In the genomic region with DNA sequence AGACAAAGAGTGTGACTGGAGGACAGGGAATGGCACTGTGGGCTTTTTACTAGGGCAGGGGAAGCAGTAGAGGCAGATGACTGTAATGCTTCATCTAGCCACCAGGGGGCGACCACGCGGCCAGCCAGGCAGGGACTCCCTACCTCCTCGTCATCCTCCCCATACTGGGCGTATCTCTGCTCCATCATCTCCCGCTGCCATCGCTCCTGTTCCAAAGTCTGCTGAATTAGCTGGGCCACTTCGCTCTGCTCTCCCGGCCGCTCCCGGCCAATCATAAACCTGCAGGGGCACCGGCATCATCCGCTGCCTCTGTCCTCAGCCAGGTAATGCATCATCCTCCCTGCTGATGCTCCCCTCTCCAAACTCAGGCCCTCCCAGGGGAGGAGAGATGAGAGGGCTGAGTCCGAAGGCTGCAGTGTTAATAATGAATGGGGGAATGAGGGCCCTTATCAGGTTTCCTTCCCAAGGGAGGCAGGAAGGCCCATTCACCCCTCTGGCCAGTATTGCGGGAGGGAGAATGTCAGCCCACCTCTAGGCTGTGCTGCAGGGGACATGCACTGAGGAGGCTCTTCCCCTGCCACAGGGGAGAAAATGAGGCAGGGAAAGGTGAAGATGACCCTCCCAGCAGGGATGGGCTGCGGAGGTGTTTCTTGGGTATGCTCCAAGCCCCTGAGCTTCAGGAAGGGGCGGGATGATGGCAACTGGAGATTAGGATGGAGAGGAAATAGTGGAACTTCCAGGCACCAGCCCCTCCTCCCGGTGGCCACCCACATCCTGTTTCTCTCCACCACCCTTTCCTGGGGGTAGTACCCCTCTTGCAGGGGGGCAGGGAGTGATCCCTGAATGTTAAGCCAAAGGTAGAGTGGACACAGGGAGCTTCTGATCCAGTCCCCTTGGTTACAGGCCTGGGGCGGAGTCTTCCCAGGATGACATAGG, we compare ENCODE assay signal across 7 cellular contexts. TPM values are rescaled to one million over a fixed set of nuclear protein-coding genes. Genes with fewer than 3 reads are reported as not detected.
A peak's percentile ranks its signal among the peaks of the same experiment; 100 is the strongest.
DNase-seq lines count a peak whose midpoint lies in the region; ATAC-seq and TF ChIP-seq lines count a peak whose summit lies in the region.

No MANE protein-coding gene starts in this region.

- H3K27ac ChIP-seq in HL-60 (replicated peaks) = no peak overlapping the region
- no peak overlapping the region for H3K27ac ChIP-seq in SJSA1
- peak overlapping the region in 3 of 4 donors; percentile 27 to 50 (median 46) for H3K27ac ChIP-seq in gastroesophageal sphincter
- peak overlapping the region; percentile 45 for H3K27ac ChIP-seq in parathyroid adenoma
- H3K27ac ChIP-seq in upper lobe of right lung = peak overlapping the region; percentile 71

- H3K9ac ChIP-seq in parathyroid adenoma = no peak overlapping the region

- peak in 1 of 2 experiments; percentile 84 for DNase-seq in HL-60 (ENCODE audit: low read depth in 1 of 2, low spot score in 1 of 2)
- DNase-seq in SJSA1 (ENCODE audit: low read depth in 1 of 2, low spot score in 2 of 2) = peak; percentile 65 to 88
- DNase-seq in activated gamma-delta T cell treated with Interleukin-2 at 50 U/mL for 16 hours = peak; percentile 80
- DNase-seq in upper lobe of right lung = peak; percentile 88

- H2AFZ ChIP-seq in parathyroid adenoma = no peak overlapping the region

- TF ChIP-seq POLR2A in gastroesophageal sphincter (IDR thresholded peaks at IDR 0.05) = no peak

- TF ChIP-seq CTCF in GM12875 (IDR thresholded peaks at IDR 0.05; ENCODE audit: borderline replicate concordance, insufficient read depth, low read depth, low read length) = peak; percentile 97
- TF ChIP-seq CTCF in HL-60 (IDR thresholded peaks at IDR 0.05; ENCODE audit: insufficient read depth, low read length) = peak; percentile 96
- TF ChIP-seq CTCF in gastroesophageal sphincter (IDR thresholded peaks at IDR 0.05) = peak in 3 of 4 experiments; percentile 97
- peak; percentile 93 for TF ChIP-seq CTCF in parathyroid adenoma (IDR thresholded peaks at IDR 0.05)
- TF ChIP-seq CTCF in upper lobe of right lung (IDR thresholded peaks at IDR 0.05) = peak; percentile 97

- intact Hi-C loops in upper lobe of right lung (cut with DNase I) = no loop called here

- no peaks in the 10 kb centered on the region for H3K9me3 ChIP-seq in SJSA1 (replicated peaks)
- no peaks in the 10 kb centered on the region for H3K9me3 ChIP-seq in gastroesophageal sphincter
- H3K9me3 ChIP-seq in parathyroid adenoma (ENCODE audit: control insufficient read depth, low read length) = no peaks in the 10 kb centered on the region
- H3K9me3 ChIP-seq in upper lobe of right lung = no peaks in the 10 kb centered on the region

- 75% methylated on average over 3 to 5 of the region's 19 CpGs for WGBS in gastroesophageal sphincter (ENCODE audit: low coverage in 1 of 2), 2 donors

- ATAC-seq in gastroesophageal sphincter (peak; percentile 81), upper lobe of right lung (peak; percentile 91)

- H3K27me3 ChIP-seq in HL-60 (ENCODE audit: insufficient read depth, poor library complexity, severe bottlenecking) (no peaks in the 10 kb centered on the region), SJSA1 (replicated peaks) (no peaks in the 10 kb centered on the region), gastroesophageal sphincter (no peaks in the 10 kb centered on the region), parathyroid adenoma (ENCODE audit: control insufficient read depth, insufficient read depth, low read length) (no peaks in the 10 kb centered on the region), upper lobe of right lung (no peaks in the 10 kb centered on the region)

- no peak overlapping the region for H3K4me3 ChIP-seq in GM12875 (ENCODE audit: low read depth, low read length)
- H3K4me3 ChIP-seq in HL-60 (replicated peaks; ENCODE audit: insufficient read depth, low read length) = no peak overlapping the region
- no peak overlapping the region for H3K4me3 ChIP-seq in SJSA1
- H3K4me3 ChIP-seq in gastroesophageal sphincter = no peak overlapping the region
- H3K4me3 ChIP-seq in parathyroid adenoma (ENCODE audit: low read depth, low read length) = no peak overlapping the region
- H3K4me3 ChIP-seq in upper lobe of right lung = no peak overlapping the region

- H3K4me1 ChIP-seq in SJSA1 (replicated peaks) (no peaks in the 10 kb centered on the region), gastroesophageal sphincter (peaks cover 0 to 53% (median 11%) of the 10 kb centered on the region in 3 donors), parathyroid adenoma (peaks cover 3% of the 10 kb centered on the region), upper lobe of right lung (peaks cover 27% of the 10 kb centered on the region)

- no peaks in the 10 kb centered on the region for H3K79me2 ChIP-seq in parathyroid adenoma

- no peak overlapping the region for H3K4me2 ChIP-seq in parathyroid adenoma (ENCODE audit: low read length)

- no peak for TF ChIP-seq EP300 in gastroesophageal sphincter (IDR thresholded peaks at IDR 0.05)

- H3K36me3 ChIP-seq in SJSA1 (peaks cover 98% of the 10 kb centered on the region), gastroesophageal sphincter (peaks cover 0 to 100% of the 10 kb centered on the region in 2 donors), parathyroid adenoma (ENCODE audit: control insufficient read depth, insufficient read depth, low read length) (no peaks in the 10 kb centered on the region), upper lobe of right lung (peaks cover 97% of the 10 kb centered on the region)

RNA-seq across cellular contexts. Expression of gene SAMD14, which starts 10.3 kb away (rescaled TPM):
- 0.11 TPM in 1 of 2 replicates, not detected in the other for total RNA-seq in SJSA1 (2014; rRNA removed; shearing (Covaris generic))
- total RNA-seq in gastroesophageal sphincter (1 to 10 TPM; 1.3 to 2.8 (median 2.3) TPM), upper lobe of right lung (21.5 TPM)

RNA-seq across cellular contexts. Expression of gene PPP1R9B, which starts 10.3 kb away (rescaled TPM):
- 69.4 and 70.1 TPM in 2 replicates for total RNA-seq in SJSA1 (2014; rRNA removed; shearing (Covaris generic))
- total RNA-seq in gastroesophageal sphincter = 10 to 100 TPM; 23.3 to 38.1 (median 30.8) TPM
- total RNA-seq in upper lobe of right lung = 103 TPM

RNA-seq across cellular contexts. Expression of gene SGCA, which starts 25.6 kb away (rescaled TPM):
- 2.4 TPM in 1 of 2 replicates, not detected in the other for total RNA-seq in SJSA1 (2014; rRNA removed; shearing (Covaris generic))
- 100 to 1,000 TPM in 2 of 4 donors, 10 to 100 TPM in 2; 58.1 to 145 (median 93.4) TPM for total RNA-seq in gastroesophageal sphincter
- 27.8 TPM for total RNA-seq in upper lobe of right lung

RNA-seq across cellular contexts. Expression of gene PDK2, which starts 45.1 kb away (rescaled TPM):
- total RNA-seq in SJSA1 (2014; rRNA removed; shearing (Covaris generic)) = 22.2 and 25.3 TPM in 2 replicates
- total RNA-seq in gastroesophageal sphincter (10 to 100 TPM; 31.6 to 70.6 (median 58.1) TPM), upper lobe of right lung (30.2 TPM)

Comparison
In these comparisons a context has a peak if more than half of its experiments do, and no peak if none do; other contexts are left out.
1. H3K27ac ChIP-seq: peak in gastroesophageal sphincter (3 of 4), parathyroid adenoma (single experiment) and upper lobe of right lung (single experiment); none in HL-60 (single experiment) and SJSA1 (single experiment).
2. Peak in every context shown above with its lines, with median percentiles within 50 percentile points of each other: CTCF ChIP-seq.